In the genomic region with DNA sequence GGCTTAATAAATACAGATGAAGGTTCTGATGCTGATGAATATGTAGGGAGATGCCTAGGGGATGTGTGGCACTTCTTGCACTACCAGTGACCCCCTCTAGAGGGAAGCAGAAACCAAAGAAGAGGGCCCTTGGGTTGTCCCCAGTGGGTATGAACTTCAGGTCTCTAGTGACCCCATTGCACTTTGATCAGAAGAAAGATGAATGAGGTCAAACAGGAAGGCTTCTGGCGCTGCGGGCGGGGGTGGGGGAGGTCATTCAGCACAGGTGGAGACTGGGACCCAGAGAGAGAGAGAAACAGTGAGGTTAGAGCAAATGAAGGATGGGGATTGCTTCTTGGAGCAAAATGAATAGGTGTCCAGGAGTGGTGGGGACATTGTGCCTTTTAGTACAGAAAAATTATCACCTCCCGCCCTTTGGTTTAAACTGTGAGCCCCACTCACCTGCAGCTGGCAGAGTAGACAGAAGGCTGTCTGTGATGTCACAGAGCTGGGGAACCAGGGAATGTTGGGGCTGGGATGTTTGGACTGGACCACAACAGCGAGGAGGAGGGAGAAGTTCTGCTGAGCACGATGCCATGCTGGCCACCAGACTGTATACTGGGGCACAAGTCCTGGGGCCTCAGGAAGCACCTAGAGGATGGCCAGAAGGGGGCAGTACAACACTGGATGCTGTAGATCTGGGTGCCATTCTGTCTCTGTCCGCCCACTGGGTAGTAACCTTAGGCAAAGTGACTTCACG, we compare ENCODE assay signal across 8 cellular contexts. TPM values are rescaled to one million over a fixed set of nuclear protein-coding genes. Genes with fewer than 3 reads are reported as not detected.
A peak's percentile ranks its signal among the peaks of the same experiment; 100 is the strongest.
DNase-seq lines count a peak whose midpoint lies in the region; ATAC-seq and TF ChIP-seq lines count a peak whose summit lies in the region.

A gene with protein sequence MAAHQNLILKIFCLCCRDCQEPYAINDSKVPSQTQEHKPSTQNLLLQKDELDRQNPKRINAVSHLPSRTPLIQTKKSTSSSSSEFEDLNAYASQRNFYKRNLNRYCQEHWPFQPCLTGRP (minus strand): TSS at position 599 of the 739 bp plus-strand sequence. CDS start 10,469 bp downstream, outside the sequence.

- H3K36me3 ChIP-seq in lung (ENCODE audit: control insufficient read depth in 2 of 2, insufficient read depth in 2 of 2, low read length in 2 of 2) = no peaks in the 10 kb centered on the region

- no peaks in the 10 kb centered on the region for H3K36me3 Mint-ChIP-seq in chondrocyte (ENCODE audit: low read depth)

- no peaks in the 10 kb centered on the region for H3K27me3 Mint-ChIP-seq in chondrocyte (ENCODE audit: low read depth)

- H3K9me3 Mint-ChIP-seq in chondrocyte (ENCODE audit: low read depth) = peaks cover under 1% of the 10 kb centered on the region

- no peaks in the 10 kb centered on the region for H3K4me1 ChIP-seq in lung (ENCODE audit: control insufficient read depth in 2 of 2, insufficient read depth in 2 of 2, low read length in 2 of 2)

- H3K9me3 ChIP-seq in lung (ENCODE audit: control insufficient read depth in 2 of 2, insufficient read depth in 1 of 2, low read length in 1 of 2) = no peaks in the 10 kb centered on the region

- peak; percentile 45 for DNase-seq in AG09309 (ENCODE audit: low read depth)
- DNase-seq in NCI-H524 (lab: John Stamatoyannopoulos, UW) = peak; percentile 72 to 76
- DNase-seq in activated CD4-positive, alpha-beta T cell treated with anti-CD3 and anti-CD28 coated beads for 1 hour = peak; percentile 55
- DNase-seq in chondrocyte (ENCODE audit: low spot score) = no peak
- peak; percentile 60 for DNase-seq in lung (ENCODE audit: low spot score)
- peak; percentile 61 to 63 for DNase-seq in stimulated activated CD8-positive, alpha-beta memory T cell treated with anti-CD3 and anti-CD28 coated beads, Interleukin-2, amount 100 ng/mL, for 48 hours (ENCODE audit: low read depth in 2 of 2)

- no peaks in the 10 kb centered on the region for H3K27me3 ChIP-seq in lung (ENCODE audit: control insufficient read depth, insufficient read depth)

- peaks cover 28% of the 10 kb centered on the region for H3K4me1 Mint-ChIP-seq in chondrocyte (ENCODE audit: low read depth)

- peak; percentile 66 for ATAC-seq in GM18873 (IDR thresholded peaks at IDR 0.05; ENCODE audit: low FRiP score, unreplicated experiment)
- ATAC-seq in HG03139 (IDR thresholded peaks at IDR 0.05; ENCODE audit: unreplicated experiment) = peak; percentile 71
- ATAC-seq in lung (ENCODE audit: insufficient read depth, low FRiP score) = peak; percentile 82

- H3K4me3 ChIP-seq in AG09309 (ENCODE audit: control insufficient read depth, low read depth, low read length) = no peak within 1 kb of the TSS
- H3K4me3 ChIP-seq in lung = no peak within 1 kb of the TSS

- no peak within 1 kb of the TSS for H3K27ac ChIP-seq in lung (ENCODE audit: low read depth in 1 of 2, low read length in 1 of 2)

- TF ChIP-seq CTCF in AG09309 (IDR thresholded peaks at IDR 0.05; ENCODE audit: control insufficient read depth, insufficient read depth, low read depth, low read length, missing control alignments) (peak; percentile 86), chondrocyte (IDR thresholded peaks at IDR 0.05) (peak; percentile 77), lung (IDR thresholded peaks at IDR 0.05; ENCODE audit: control extremely low read depth, extremely low read depth) (peak; percentile 58)

- H3K4me3 Mint-ChIP-seq in chondrocyte (ENCODE audit: unreplicated experiment) = no peak within 1 kb of the TSS

- no peak within 1 kb of the TSS for H3K27ac Mint-ChIP-seq in chondrocyte (ENCODE audit: unreplicated experiment)

- WGBS in lung, 2 donors = 56 to 59% methylated on average over 8 of the region's 8 CpGs

RNA-seq across cellular contexts. Expression of the gene that starts here (rescaled TPM):
- total RNA-seq in chondrocyte = not detected in 3 replicates
- not detected for total RNA-seq in lung
- not detected for polyA plus RNA-seq in lung

Comparison
In these comparisons a context has a peak if more than half of its experiments do, and no peak if none do; other contexts are left out.
1. Peak in DNase-seq and ATAC-seq in lung; RNA of the gene not detected or under 1 TPM.